ENCODE assay signal across 21 cellular contexts in the genomic region with DNA sequence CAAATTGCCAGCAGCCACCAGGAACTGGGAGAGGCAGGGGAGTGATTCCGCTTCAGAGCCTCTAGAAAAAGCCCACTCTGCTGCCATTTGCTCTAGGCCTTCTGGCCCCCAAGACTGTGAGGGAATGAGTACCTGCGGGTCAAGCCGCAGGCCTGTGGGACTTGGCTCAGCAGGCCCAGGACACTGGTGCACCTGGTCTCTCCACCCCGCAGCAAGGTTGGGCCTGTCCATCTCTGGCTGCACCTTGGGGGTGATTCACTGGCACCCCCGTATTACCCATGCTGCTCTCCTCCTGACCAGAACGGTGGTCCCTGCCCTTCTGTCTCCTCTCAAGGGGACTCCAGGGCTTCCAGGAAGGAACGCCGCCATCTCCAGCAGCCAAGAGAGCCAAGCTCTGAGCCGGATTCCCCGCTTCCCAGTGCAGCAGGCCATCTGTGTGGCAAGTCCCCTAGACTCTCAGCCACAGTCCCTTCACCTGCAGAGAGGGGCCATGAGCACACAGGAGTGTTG.
A peak's percentile ranks its signal among the peaks of the same experiment; 100 is the strongest.
DNase-seq lines count a peak whose midpoint lies in the region; ATAC-seq, FAIRE-seq and TF ChIP-seq lines count a peak whose summit lies in the region.
"Had no signal": no experiment of that assay in that cellular context is flagged by ENCODE, and none has a peak within 500 bp of the region (broad histone marks: within the 10 kb centered on the region; RNA-seq: fewer than 3 reads in every experiment).

No MANE protein-coding gene starts in this region.

- H3K36me3 ChIP-seq in H7 (replicated peaks; ENCODE audit: control insufficient read depth, insufficient read depth, low read length), result no peaks in the 10 kb centered on the region
- H3K36me3 ChIP-seq in kidney (ENCODE audit: control insufficient read depth in 1 of 2, insufficient read depth in 2 of 2, low read length in 2 of 2), result no peaks in the 10 kb centered on the region
- no peaks in the 10 kb centered on the region for H3K36me3 ChIP-seq in upper lobe of right lung
- H3K36me3 ChIP-seq: BE2C had no signal

- H3K4me1 ChIP-seq in kidney (ENCODE audit: control insufficient read depth in 1 of 2, insufficient read depth in 1 of 2, low read depth in 1 of 2, low read length in 2 of 2) (no peaks in the 10 kb centered on the region), upper lobe of right lung (no peaks in the 10 kb centered on the region)
- H3K4me1 ChIP-seq: BE2C had no signal

- intact Hi-C loops in kidney (cut with DNase I) (no loop called here), upper lobe of right lung (cut with DNase I) (no loop called here)

- TF ChIP-seq CTCF in kidney (IDR thresholded peaks at IDR 0.05; ENCODE audit: borderline replicate concordance, extremely low read depth, insufficient read depth) (no peak), upper lobe of right lung (IDR thresholded peaks at IDR 0.05) (no peak)

- no peak for ATAC-seq in upper lobe of right lung
- ATAC-seq: HepG2 had no signal

- no peak overlapping the region for H3K27ac ChIP-seq in kidney (ENCODE audit: low read depth in 2 of 2, low read length in 2 of 2)
- H3K27ac ChIP-seq in upper lobe of right lung, result no peak overlapping the region

- H3K9ac ChIP-seq in kidney (ENCODE audit: low read length in 2 of 2), result no peak overlapping the region

- H3K9me3 ChIP-seq in kidney (ENCODE audit: control insufficient read depth in 1 of 2, low read length in 2 of 2), result no peaks in the 10 kb centered on the region
- no peaks in the 10 kb centered on the region for H3K9me3 ChIP-seq in upper lobe of right lung
- H3K9me3 ChIP-seq: BE2C had no signal

- FAIRE-seq in kidney (lab: Jason Lieb, UNC), result no peak
- FAIRE-seq: A204.1, G401.6, GM12891, HepG2 had no signal

- H3K4me3 ChIP-seq in H7 (ENCODE audit: insufficient read depth, low read depth, low read length) (no peak overlapping the region), kidney (ENCODE audit: low read length in 2 of 2) (no peak overlapping the region), upper lobe of right lung (no peak overlapping the region)
- H3K4me3 ChIP-seq: GM23338 had no signal

- no peaks in the 10 kb centered on the region for H3K27me3 ChIP-seq in H7 (ENCODE audit: control insufficient read depth, insufficient read depth, low read length)
- no peaks in the 10 kb centered on the region for H3K27me3 ChIP-seq in upper lobe of right lung
- H3K27me3 ChIP-seq: BE2C had no signal

- DNase-seq in Daoy (ENCODE audit: low read depth) (peak; percentile 34), H7 (peak; percentile 26), kidney (peak; percentile 61), upper lobe of right lung (peak; percentile 30), NCI-H82 (lab: John Stamatoyannopoulos, UW) (no peak), hippocampal formation (lab: John Stamatoyannopoulos, UW) (no peak)
- DNase-seq: ACHN; BE2C; C1 segment of cervical spinal cord; CD4-positive, CD25-positive, alpha-beta regulatory T cell; CD8-positive, alpha-beta memory T cell; COR-L47; DMS 273 treated with DMSO at 0.1 percent for 48 hours; DMS53; DND-41; H9 had no signal

Comparison
In these comparisons a context has a peak if more than half of its experiments do, and no peak if none do; other contexts are left out.
1. DNase-seq: peak in Daoy (single experiment), H7 (single experiment), kidney (single experiment) and upper lobe of right lung (single experiment); none in NCI-H82 (single experiment) and hippocampal formation (0 of 2).